In genomic region chr20:54897787-54898186, GRCh38 we compare ENCODE assay signal across 7 cellular contexts.
"Had no signal": no experiment of that assay in that cellular context is flagged by ENCODE, and none has a peak within 500 bp of the region (broad histone marks: within the 10 kb centered on the region; RNA-seq: fewer than 3 reads in every experiment).

No MANE protein-coding gene starts in this region.

- DNase-seq: GM23248, H7, HCEC 1CT, IMR-90, KG1 had no signal

- H3K9ac ChIP-seq: GM23248 had no signal

- H2AFZ ChIP-seq: GM23248 had no signal

- FAIRE-seq: HepG2, K562 had no signal

- H3K27ac ChIP-seq: GM23248 had no signal

- H3K4me3 ChIP-seq: GM23248, K562 had no signal

- ATAC-seq: HepG2, K562 had no signal
